ENCODE assay signal across 19 cellular contexts in the genomic region with DNA sequence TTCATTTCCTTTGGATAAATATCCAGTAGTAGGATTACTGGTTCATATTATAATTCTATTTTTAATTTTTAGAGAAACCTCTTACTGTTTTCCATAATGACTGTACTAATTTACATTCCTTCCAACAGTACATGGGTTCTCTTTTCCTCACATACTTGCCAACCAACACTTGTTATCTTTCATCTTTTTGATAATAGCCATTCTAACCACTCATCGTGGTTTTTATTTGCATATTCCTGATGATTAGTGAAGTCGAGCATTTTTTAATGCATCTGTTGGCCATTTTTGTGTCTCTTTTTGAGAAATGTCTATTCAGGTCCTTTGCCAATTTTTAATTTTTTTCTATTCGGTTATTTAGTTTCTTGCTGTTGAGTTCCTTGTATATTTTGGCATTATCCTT.
A peak's percentile ranks its signal among the peaks of the same experiment; 100 is the strongest.
DNase-seq lines count a peak whose midpoint lies in the region; ATAC-seq and TF ChIP-seq lines count a peak whose summit lies in the region.
"Had no signal": no experiment of that assay in that cellular context is flagged by ENCODE, and none has a peak within 500 bp of the region (broad histone marks: within the 10 kb centered on the region; RNA-seq: fewer than 3 reads in every experiment).

No MANE protein-coding gene starts in this region.

- peak; percentile 18; the same call in 2 of the 3 replicates for ATAC-seq in SK-N-SH treated with all-trans-retinoic acid at 6 μM for 48 hours
- ATAC-seq: GM12878, HCT116 had no signal

- H3K27me3 Mint-ChIP-seq in nephron (ENCODE audit: low read depth) = no peaks in the 10 kb centered on the region
- H3K27me3 Mint-ChIP-seq: CD4-positive, alpha-beta T cell had no signal

- H3K27ac Mint-ChIP-seq in nephron = peak overlapping the region in 2 of 3 experiments; percentile 9 to 69
- H3K27ac Mint-ChIP-seq: CD4-positive, alpha-beta T cell; HFFc6 had no signal

- in situ Hi-C loops in astrocyte of the cerebellum (cut with HindIII; ENCODE audit: low sequenced_read_pairs) = loop anchor here (10.0 kb wide), 1 partner anchor 304 kb away; no protein-coding TSS in a partner anchor

- H3K4me3 Mint-ChIP-seq in nephron = no peak overlapping the region
- H3K4me3 Mint-ChIP-seq: CD4-positive, alpha-beta T cell; HFFc6 had no signal

- no peaks in the 10 kb centered on the region for H3K36me3 Mint-ChIP-seq in nephron (ENCODE audit: low read depth)

- intact Hi-C loops in lower leg skin (cut with DNase I; ENCODE audit: low total_unique reads) = no loop called here

- no peaks in the 10 kb centered on the region for H3K9me3 Mint-ChIP-seq in nephron
- H3K9me3 Mint-ChIP-seq: CD4-positive, alpha-beta T cell had no signal

- 39 to 41% methylated on average over 3 of the region's 3 CpGs for WGBS in lower leg skin, 2 donors

- no peak for TF ChIP-seq POLR2A in lower leg skin (IDR thresholded peaks at IDR 0.05)

- peak; percentile 54 for DNase-seq in M059J (ENCODE audit: low read depth)
- DNase-seq in astrocyte of the cerebellum (ENCODE audit: low read depth) = peak; percentile 36
- no peak for DNase-seq in dermis blood vessel endothelial cell
- no peak for DNase-seq in activated CD4-positive, alpha-beta T cell treated with anti-CD3 and anti-CD28 coated beads for 1 hour
- no peak for DNase-seq in activated effector memory CD4-positive, alpha-beta T cell treated with Interleukin-2 at 50 U/mL for 16 hours
- no peak for DNase-seq in lower leg skin (ENCODE audit: low spot score in 2 of 2)
- DNase-seq: ACHN; AML-193; Caco-2; CD4-positive, alpha-beta T cell; DMS153; DMS79; GOT3; H7; HFFc6 had no signal

- H3K4me3 ChIP-seq in astrocyte of the cerebellum (ENCODE audit: low read depth, low read length) (no peak overlapping the region), lower leg skin (ENCODE audit: low read depth, poor library complexity, severe bottlenecking) (no peak overlapping the region)
- H3K4me3 ChIP-seq: GM12878 had no signal

- peaks cover 19% of the 10 kb centered on the region for H3K4me1 Mint-ChIP-seq in nephron

- TF ChIP-seq CTCF in astrocyte of the cerebellum (IDR thresholded peaks at IDR 0.05; ENCODE audit: low read depth, low read length, missing control alignments) (no peak), nephron (IDR thresholded peaks at IDR 0.05; ENCODE audit: unreplicated experiment in 3 of 3) (no peak), lower leg skin (IDR thresholded peaks at IDR 0.05) (no peak)

TF ChIP-seq in SK-N-SH treated with all-trans-retinoic acid at 6 μM for 48 hours, 23 proteins besides CTCF, POLR2A, EP300 and RAD21:
- TF ChIP-seq PPARA (CRISPR knock-in tag; IDR thresholded peaks at IDR 0.05; ENCODE audit: borderline replicate concordance) (no peak), ZNF565 (CRISPR knock-in tag; conservative IDR thresholded peaks at IDR 0.05; ENCODE audit: low read depth) (no peak), PATZ1 (CRISPR knock-in tag; IDR thresholded peaks at IDR 0.05; ENCODE audit: borderline replicate concordance) (no peak), TSHZ2 (CRISPR knock-in tag; IDR thresholded peaks at IDR 0.05) (no peak), POU6F1 (CRISPR knock-in tag; IDR thresholded peaks at IDR 0.05; ENCODE audit: borderline replicate concordance, low read depth) (no peak), ZFP30 (CRISPR knock-in tag; IDR thresholded peaks at IDR 0.05) (no peak), GLIS3 (CRISPR knock-in tag; IDR thresholded peaks at IDR 0.05) (no peak), ARNTL (CRISPR knock-in tag; IDR thresholded peaks at IDR 0.05; ENCODE audit: borderline replicate concordance, low read depth) (no peak), ISL1 (CRISPR knock-in tag; IDR thresholded peaks at IDR 0.05) (no peak), ZNF8 (CRISPR knock-in tag; IDR thresholded peaks at IDR 0.05) (no peak), ZNF70 (CRISPR knock-in tag; IDR thresholded peaks at IDR 0.05) (no peak), OSR1 (CRISPR knock-in tag; IDR thresholded peaks at IDR 0.05) (no peak), RARB (CRISPR knock-in tag; IDR thresholded peaks at IDR 0.05) (no peak), CSDC2 (CRISPR knock-in tag; IDR thresholded peaks at IDR 0.05) (no peak), TCF4 (CRISPR knock-in tag; IDR thresholded peaks at IDR 0.05; ENCODE audit: borderline replicate concordance) (no peak), ZFP3 (CRISPR knock-in tag; IDR thresholded peaks at IDR 0.05) (no peak)
- TF ChIP-seq, protein P1, sequence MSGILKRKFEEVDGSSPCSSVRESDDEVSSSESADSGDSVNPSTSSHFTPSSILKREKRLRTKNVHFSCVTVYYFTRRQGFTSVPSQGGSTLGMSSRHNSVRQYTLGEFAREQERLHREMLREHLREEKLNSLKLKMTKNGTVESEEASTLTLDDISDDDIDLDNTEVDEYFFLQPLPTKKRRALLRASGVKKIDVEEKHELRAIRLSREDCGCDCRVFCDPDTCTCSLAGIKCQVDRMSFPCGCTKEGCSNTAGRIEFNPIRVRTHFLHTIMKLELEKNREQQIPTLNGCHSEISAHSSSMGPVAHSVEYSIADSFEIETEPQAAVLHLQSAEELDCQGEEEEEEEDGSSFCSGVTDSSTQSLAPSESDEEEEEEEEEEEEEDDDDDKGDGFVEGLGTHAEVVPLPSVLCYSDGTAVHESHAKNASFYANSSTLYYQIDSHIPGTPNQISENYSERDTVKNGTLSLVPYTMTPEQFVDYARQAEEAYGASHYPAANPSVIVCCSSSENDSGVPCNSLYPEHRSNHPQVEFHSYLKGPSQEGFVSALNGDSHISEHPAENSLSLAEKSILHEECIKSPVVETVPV (CRISPR knock-in tag; IDR thresholded peaks at IDR 0.05) = no peak

Comparison
In these comparisons a context has a peak if more than half of its experiments do, and no peak if none do; other contexts are left out.
1. DNase-seq: peak in M059J (single experiment) and astrocyte of the cerebellum (single experiment); none in dermis blood vessel endothelial cell (single experiment), activated CD4-positive, alpha-beta T cell treated with anti-CD3 and anti-CD28 coated beads for 1 hour (single experiment), activated effector memory CD4-positive, alpha-beta T cell treated with Interleukin-2 at 50 U/mL for 16 hours (single experiment) and lower leg skin (0 of 2).